Comparison of ENCODE assay signal across 20 cellular contexts in genomic region chr4:177313263-177313662, GRCh38. TPM values are rescaled to one million over a fixed set of nuclear protein-coding genes. Genes with fewer than 3 reads are reported as not detected.
DNase-seq lines count a peak whose midpoint lies in the region; ATAC-seq and TF ChIP-seq lines count a peak whose summit lies in the region.
"Had no signal": no experiment of that assay in that cellular context is flagged by ENCODE, and none has a peak within 500 bp of the region (broad histone marks: within the 10 kb centered on the region; RNA-seq: fewer than 3 reads in every experiment).

No MANE protein-coding gene starts in this region.

- H4K20me1 ChIP-seq in PC-3 (ENCODE audit: low read length) = no peaks in the 10 kb centered on the region

- no peak overlapping the region for H3K9ac ChIP-seq in PC-3 (ENCODE audit: low read length)

- H3K4me2 ChIP-seq in PC-3 (ENCODE audit: low read length) = peak overlapping the region; percentile 21

- H3K27me3 ChIP-seq in PC-3 (ENCODE audit: low read length) = no peaks in the 10 kb centered on the region
- H3K27me3 ChIP-seq in esophagus muscularis mucosa = no peaks in the 10 kb centered on the region
- no peaks in the 10 kb centered on the region for H3K27me3 ChIP-seq in thyroid gland
- H3K27me3 ChIP-seq: cardiac muscle cell, spleen, vagina had no signal

- H3K9me3 ChIP-seq in PC-3 (ENCODE audit: low read length) (no peaks in the 10 kb centered on the region), esophagus muscularis mucosa (no peaks in the 10 kb centered on the region), thyroid gland (no peaks in the 10 kb centered on the region)
- H3K9me3 ChIP-seq: psoas muscle, spleen, vagina had no signal

- H3F3A ChIP-seq in PC-3 (ENCODE audit: low read length, unreplicated experiment) = no peaks in the 10 kb centered on the region

- H3K27ac ChIP-seq in PC-3 (ENCODE audit: low read length) = no peak overlapping the region
- H3K27ac ChIP-seq in esophagus muscularis mucosa (replicated peaks in 1 of 4) = no peak overlapping the region
- no peak overlapping the region for H3K27ac ChIP-seq in thyroid gland
- H3K27ac ChIP-seq: cardiac muscle cell, psoas muscle, spleen, vagina had no signal

- H3K36me3 ChIP-seq in PC-3 (ENCODE audit: low read depth, low read length) (no peaks in the 10 kb centered on the region), esophagus muscularis mucosa (no peaks in the 10 kb centered on the region), thyroid gland (no peaks in the 10 kb centered on the region)
- H3K36me3 ChIP-seq: cardiac muscle cell, spleen, vagina had no signal

- CTCF ChIA-PET in PC-3 (lab: Charles Lee) = no interaction called here

- H3K79me2 ChIP-seq in PC-3 (ENCODE audit: low read length) = peaks cover 61% of the 10 kb centered on the region

- POLR2A ChIA-PET in PC-3 (lab: Charles Lee; ENCODE audit: unreplicated experiment) = no interaction called here

- H3K9me2 ChIP-seq in PC-3 (replicated peaks; ENCODE audit: low read length) = no peaks in the 10 kb centered on the region

- intact Hi-C loops in PC-3 (cut with micrococcal nuclease) (no loop called here), esophagus muscularis mucosa (cut with DNase I) (no loop called here), thyroid gland (cut with DNase I) (no loop called here)

- no peak for TF ChIP-seq POLR2A in esophagus muscularis mucosa (IDR thresholded peaks at IDR 0.05; ENCODE audit: low read depth)
- no peak for TF ChIP-seq POLR2A in thyroid gland (IDR thresholded peaks at IDR 0.05)

- BruUV-seq in PC-3 (replicated peaks; lab: Mats Ljungman, UMichigan) = no TSS peak

- 70% methylated on average over 1 of the region's 1 CpG for WGBS in esophagus muscularis mucosa
- 83 to 93% methylated on average over 1 of the region's 1 CpG for WGBS in thyroid gland, 2 donors

- TF ChIP-seq EP300 in esophagus muscularis mucosa (IDR thresholded peaks at IDR 0.05) = no peak

- DNase-seq in AML-193 (lab: John Stamatoyannopoulos, UW) = peak; percentile 19
- DNase-seq in HCEC 1CT = peak; percentile 40
- no peak for DNase-seq in PC-3
- peak; percentile 39 for DNase-seq in fibroblast of pulmonary artery (ENCODE audit: low read depth)
- DNase-seq in esophagus muscularis mucosa (ENCODE audit: extremely low spot score) = no peak
- no peak for DNase-seq in thyroid gland
- DNase-seq: activated CD8-positive, alpha-beta memory T cell treated with anti-CD3 and anti-CD28 coated beads for 24 hours; GDM1; hippocampal formation; NCI-H2029; NCI-H510A; psoas muscle; SHP77 treated with DMSO at 0.1 percent for 48 hours; spleen; T-helper 9 cell had no signal

- H3K4me1 ChIP-seq in PC-3 (ENCODE audit: insufficient read depth, low read length) = peaks cover 27% of the 10 kb centered on the region
- peaks cover 8 to 21% (median 13%) of the 10 kb centered on the region in 4 donors for H3K4me1 ChIP-seq in esophagus muscularis mucosa
- H3K4me1 ChIP-seq in thyroid gland = peaks cover 6 to 13% of the 10 kb centered on the region in 2 donors

- ATAC-seq in PC-3 (no peak), GM19328 (IDR thresholded peaks at IDR 0.05; ENCODE audit: unreplicated experiment) (no peak), HG03045 (IDR thresholded peaks at IDR 0.05; ENCODE audit: unreplicated experiment) (no peak)
- ATAC-seq: esophagus mucosa, psoas muscle had no signal

- TF ChIP-seq CTCF in PC-3 (conservative IDR thresholded peaks at IDR 0.05; ENCODE audit: low read depth, low read length) (no peak), fibroblast of pulmonary artery (IDR thresholded peaks at IDR 0.05; ENCODE audit: low read length, missing control alignments) (no peak), esophagus muscularis mucosa (IDR thresholded peaks at IDR 0.05) (no peak), thyroid gland (IDR thresholded peaks at IDR 0.05) (no peak)

- no peak overlapping the region for H2AFZ ChIP-seq in PC-3 (ENCODE audit: low read length)

- H3K4me3 ChIP-seq in PC-3 (ENCODE audit: low read length) (no peak overlapping the region), fibroblast of pulmonary artery (replicated peaks; ENCODE audit: low read depth, low read length) (no peak overlapping the region), esophagus muscularis mucosa (no peak overlapping the region), thyroid gland (replicated peaks in 1 of 3) (no peak overlapping the region)
- H3K4me3 ChIP-seq: cardiac muscle cell, psoas muscle, spleen, vagina had no signal

RNA-seq across cellular contexts. Expression of gene NEIL3, which starts 3.6 kb away (rescaled TPM):
- total RNA-seq in PC-3 (2014; rRNA removed) (10.2 and 13.2 TPM in 2 replicates), esophagus muscularis mucosa (under 1 TPM in 2 of 4 donors, not detected in 2; 0.11 to 0.50 TPM), thyroid gland (under 1 TPM in 1 of 4 donors, not detected in 3; 0.59 TPM)

Comparison
In these comparisons a context has a peak if more than half of its experiments do, and no peak if none do; other contexts are left out.
1. DNase-seq: peak in AML-193 (2 of 2), HCEC 1CT (single experiment) and fibroblast of pulmonary artery (single experiment); none in PC-3 (single experiment), esophagus muscularis mucosa (single experiment) and thyroid gland (0 of 2).